30 cellular contexts compared by ENCODE assay signal in genomic region chr9:114775121-114775520, GRCh38. TPM values are rescaled to one million over a fixed set of nuclear protein-coding genes. Genes with fewer than 3 reads are reported as not detected.
"Had no signal": no experiment of that assay in that cellular context is flagged by ENCODE, and none has a peak within 500 bp of the region (broad histone marks: within the 10 kb centered on the region; RNA-seq: fewer than 3 reads in every experiment).

No MANE protein-coding gene starts in this region.

- H3K9me3 Mint-ChIP-seq: activated B cell treated with CpG ODN at 0.5 μM for 24 hours; activated CD4-positive, alpha-beta memory T cell treated with anti-CD3 and anti-CD28 coated beads for 36 hours; activated naive CD4-positive, alpha-beta T cell treated with anti-CD3 and anti-CD28 coated beads for 36 hours; activated T-cell treated with anti-CD3 and anti-CD28 coated beads, Interleukin-2, amount 50 U/mL, for 24 hours; IgD-negative memory B cell had no signal

- DNase-seq: activated B cell treated with CpG ODN at 0.5 μM for 24 hours; activated CD4-positive, alpha-beta memory T cell treated with anti-CD3 and anti-CD28 coated beads for 36 hours; activated CD4-positive, alpha-beta T cell treated with anti-CD3 and anti-CD28 coated beads for 4 hours; activated CD4-positive, alpha-beta T cell treated with anti-CD3 and anti-CD28 coated beads, Interleukin-2, amount 50 U/mL, for 1 hour; activated CD4-positive, CD25-positive, alpha-beta regulatory T cell treated with anti-CD3 and anti-CD28 coated beads, Interleukin-2, amount 50 U/mL, for 72 hours; activated gamma-delta T cell treated with Interleukin-2 at 50 U/mL for 16 hours; activated naive CD4-positive, alpha-beta T cell treated with anti-CD3 and anti-CD28 coated beads for 36 hours; activated T-cell treated with anti-CD3 and anti-CD28 coated beads, Interleukin-2, amount 50 U/mL, for 24 hours; amniotic stem cell; aorta; brain microvascular endothelial cell; central memory CD4-positive, alpha-beta T cell; KBM-7; NCI-H1092 treated with DMSO at 0.1 percent for 48 hours; NCI-H1417; NCI-H146; NCI-H187; NCI-H2029 treated with DMSO at 0.1 percent for 48 hours; NCI-H2171 treated with DMSO at 0.1 percent for 48 hours; NCI-H2227 treated with DMSO at 0.1 percent for 48 hours; NCI-H446; NCI-H524; NK-92 treated with Interleukin-12 subunit alpha and Interleukin-12 subunit beta, amount 100 ng/mL, for 24 hours; OCI-M1; Right ventricle myocardium superior; SW 1271; T-helper 9 cell had no signal

- H3K36me3 ChIP-seq: brain microvascular endothelial cell had no signal

- H3K36me3 Mint-ChIP-seq: activated CD4-positive, alpha-beta memory T cell treated with anti-CD3 and anti-CD28 coated beads for 36 hours; activated naive CD4-positive, alpha-beta T cell treated with anti-CD3 and anti-CD28 coated beads, Interleukin-2, amount 50 U/mL, for 72 hours had no signal

- H3K4me3 Mint-ChIP-seq: activated B cell treated with CpG ODN at 0.5 μM for 24 hours; activated CD4-positive, alpha-beta memory T cell treated with anti-CD3 and anti-CD28 coated beads for 36 hours; activated naive CD4-positive, alpha-beta T cell treated with anti-CD3 and anti-CD28 coated beads for 36 hours; activated T-cell treated with anti-CD3 and anti-CD28 coated beads, Interleukin-2, amount 50 U/mL, for 24 hours had no signal

- H3K27me3 ChIP-seq: brain microvascular endothelial cell had no signal

- H3K27ac Mint-ChIP-seq: activated B cell treated with CpG ODN at 0.5 μM for 24 hours; activated CD4-positive, alpha-beta memory T cell treated with anti-CD3 and anti-CD28 coated beads for 36 hours; activated naive CD4-positive, alpha-beta T cell treated with anti-CD3 and anti-CD28 coated beads for 36 hours; activated T-cell treated with anti-CD3 and anti-CD28 coated beads, Interleukin-2, amount 50 U/mL, for 24 hours; IgD-negative memory B cell had no signal

- H3K27ac ChIP-seq: brain microvascular endothelial cell, VCaP had no signal

- H3K27me3 Mint-ChIP-seq: activated T-cell treated with anti-CD3 and anti-CD28 coated beads, Interleukin-2, amount 50 U/mL, for 24 hours had no signal

RNA-seq across cellular contexts. Expression of gene TNFSF15, which starts 30.7 kb away (rescaled TPM):
- total RNA-seq: Right ventricle myocardium superior had no signal
